In the genomic region with DNA sequence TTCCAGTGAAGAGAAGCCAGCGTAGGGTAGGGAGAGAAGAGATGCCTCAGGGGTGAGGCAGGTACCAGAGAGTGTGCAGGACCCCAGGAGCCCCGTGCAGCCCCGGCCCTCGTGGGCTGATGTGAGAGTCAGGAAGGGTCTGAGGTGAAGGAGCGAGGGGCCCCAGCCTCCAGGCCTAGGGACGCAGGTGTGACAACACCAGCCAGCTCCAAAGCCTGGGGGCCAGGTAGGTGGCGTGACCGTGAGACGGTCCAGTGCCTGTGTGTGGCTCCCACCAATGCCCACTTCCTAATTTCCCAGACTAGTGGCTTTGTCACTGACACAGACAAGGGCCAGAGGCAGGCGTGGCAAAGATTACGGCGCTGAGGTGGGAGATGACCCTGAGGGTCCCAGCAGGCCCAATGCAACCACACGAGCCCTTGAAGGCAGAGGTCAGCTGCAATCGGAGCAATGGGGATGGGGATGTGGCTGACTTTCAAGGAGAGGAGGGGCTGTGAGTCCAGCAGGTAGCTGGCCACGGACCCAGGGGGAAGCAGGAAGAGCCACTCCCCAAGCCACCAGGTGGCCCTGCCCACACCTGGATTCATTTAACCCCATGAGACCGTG, we compare ENCODE assay signal across 21 cellular contexts.
"Had no signal": no experiment of that assay in that cellular context is flagged by ENCODE, and none has a peak within 500 bp of the region (broad histone marks: within the 10 kb centered on the region; RNA-seq: fewer than 3 reads in every experiment).

No MANE protein-coding gene starts in this region.

- DNase-seq: cortex of kidney; effector CD8-positive, alpha-beta T cell; hypothalamus; occipital lobe; psoas muscle; retina; right lobe of liver; stimulated activated CD4-positive, alpha-beta T cell treated with anti-CD3 and anti-CD28 coated beads, Interleukin-4, amount 100 ng/mL, for 1 hour; stimulated activated CD8-positive, alpha-beta memory T cell treated with anti-CD3 and anti-CD28 coated beads, Interleukin-4, amount 100 ng/mL, for 48 hours; substantia nigra; transverse colon had no signal

- H3K36me3 ChIP-seq: heart left ventricle, neural progenitor cell, right lobe of liver, thoracic aorta, transverse colon had no signal

- H3K36me3 Mint-ChIP-seq: mesothelial cell of epicardium; natural killer cell treated with Interleukin-12 subunit alpha and Interleukin-12 subunit beta and Interleukin-15 and Interleukin-18, amount 100 ng/mL, for 72 hours; neural progenitor cell; stimulated activated effector memory CD8-positive, alpha-beta T cell treated with anti-CD3 and anti-CD28 coated beads, Interleukin-12 subunit alpha, Interleukin-12 subunit beta, amount 100 ng/mL, for 72 hours had no signal

- H3K9me3 Mint-ChIP-seq: mesothelial cell of epicardium; natural killer cell treated with Interleukin-12 subunit alpha and Interleukin-12 subunit beta and Interleukin-15 and Interleukin-18, amount 100 ng/mL, for 72 hours; neural progenitor cell; stimulated activated effector memory CD8-positive, alpha-beta T cell treated with anti-CD3 and anti-CD28 coated beads, Interleukin-12 subunit alpha, Interleukin-12 subunit beta, amount 100 ng/mL, for 72 hours; stimulated activated naive CD8-positive, alpha-beta T cell treated with anti-CD3 and anti-CD28 coated beads, Interleukin-15, Interleukin-2, amounts not matched to agents 100 ng/mL and 50 ng/mL, for 24 hours had no signal

- H2AFZ ChIP-seq: neural progenitor cell had no signal

- H3K4me1 Mint-ChIP-seq: stimulated activated effector memory CD8-positive, alpha-beta T cell treated with anti-CD3 and anti-CD28 coated beads, Interleukin-12 subunit alpha, Interleukin-12 subunit beta, amount 100 ng/mL, for 72 hours had no signal

- ATAC-seq: esophagus mucosa, left lobe of liver, psoas muscle, right lobe of liver had no signal

- H3K4me2 ChIP-seq: neural progenitor cell had no signal

- H3K27ac Mint-ChIP-seq: mesothelial cell of epicardium; natural killer cell treated with Interleukin-12 subunit alpha and Interleukin-12 subunit beta and Interleukin-15 and Interleukin-18, amount 100 ng/mL, for 72 hours; neural progenitor cell; stimulated activated effector memory CD8-positive, alpha-beta T cell treated with anti-CD3 and anti-CD28 coated beads, Interleukin-12 subunit alpha, Interleukin-12 subunit beta, amount 100 ng/mL, for 72 hours; stimulated activated naive CD8-positive, alpha-beta T cell treated with anti-CD3 and anti-CD28 coated beads, Interleukin-15, Interleukin-2, amounts not matched to agents 100 ng/mL and 50 ng/mL, for 24 hours had no signal

- H3K4me1 ChIP-seq: psoas muscle, right lobe of liver, transverse colon had no signal

- H3K4me3 Mint-ChIP-seq: mesothelial cell of epicardium; natural killer cell treated with Interleukin-12 subunit alpha and Interleukin-12 subunit beta and Interleukin-15 and Interleukin-18, amount 100 ng/mL, for 72 hours; neural progenitor cell; stimulated activated effector memory CD8-positive, alpha-beta T cell treated with anti-CD3 and anti-CD28 coated beads, Interleukin-12 subunit alpha, Interleukin-12 subunit beta, amount 100 ng/mL, for 72 hours; stimulated activated naive CD8-positive, alpha-beta T cell treated with anti-CD3 and anti-CD28 coated beads, Interleukin-15, Interleukin-2, amounts not matched to agents 100 ng/mL and 50 ng/mL, for 24 hours had no signal

- H3K9ac ChIP-seq: neural progenitor cell had no signal

- H3K4me3 ChIP-seq: dorsolateral prefrontal cortex, heart left ventricle, neural progenitor cell, psoas muscle, right lobe of liver, thoracic aorta, transverse colon had no signal

- H3K27ac ChIP-seq: dorsolateral prefrontal cortex, heart left ventricle, neural progenitor cell, psoas muscle, right lobe of liver, thoracic aorta, transverse colon had no signal

- H3K9me3 ChIP-seq: heart left ventricle, psoas muscle, right lobe of liver, thoracic aorta, transverse colon had no signal

- H3K27me3 ChIP-seq: neural progenitor cell, right lobe of liver had no signal
